9 cellular contexts compared by ENCODE assay signal in the genomic region with DNA sequence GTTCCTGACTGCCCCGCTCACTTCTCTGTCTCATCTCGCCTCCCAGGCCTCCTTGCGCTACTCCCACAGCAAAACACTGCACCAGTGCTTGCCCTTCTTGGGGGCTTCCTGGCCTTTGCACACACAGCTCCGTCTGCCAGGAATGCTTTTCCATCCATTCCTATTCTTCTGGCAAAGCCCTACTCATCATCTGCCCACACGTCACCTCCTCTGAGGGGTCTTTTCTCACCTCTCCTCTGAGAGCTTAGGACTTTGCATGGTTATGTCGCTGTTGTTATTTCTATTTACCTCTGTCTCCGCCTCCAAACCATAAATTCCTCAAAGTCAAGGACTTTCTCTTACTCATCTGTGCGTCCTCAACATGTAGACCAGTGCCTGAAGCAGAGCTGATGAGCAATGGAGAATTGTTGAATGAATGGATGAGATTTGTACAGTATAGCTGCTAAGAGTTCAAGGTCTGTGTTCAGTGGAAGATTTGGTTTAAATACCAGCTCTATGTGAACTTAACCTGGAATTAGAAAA. TPM values are rescaled to one million over a fixed set of nuclear protein-coding genes. Genes with fewer than 3 reads are reported as not detected.
DNase-seq lines count a peak whose midpoint lies in the region; ATAC-seq, FAIRE-seq and TF ChIP-seq lines count a peak whose summit lies in the region.
"Had no signal": no experiment of that assay in that cellular context is flagged by ENCODE, and none has a peak within 500 bp of the region (broad histone marks: within the 10 kb centered on the region; RNA-seq: fewer than 3 reads in every experiment).

No MANE protein-coding gene starts in this region.

- H2AFZ ChIP-seq in HepG2 (ENCODE audit: low read length): no peak overlapping the region

- no TSS peak for BruUV-seq in HepG2 (replicated peaks; lab: Mats Ljungman, UMichigan)

- H3K27ac ChIP-seq in liver (ENCODE audit: low read depth in 1 of 2, low read length in 2 of 2) (peak overlapping the region; percentile 63 to 75), HepG2 (ENCODE audit: extremely low read length, insufficient read depth, low read length) (no peak overlapping the region), aorta (ENCODE audit: low read depth in 1 of 2, low read length in 2 of 2) (peak overlapping the region; percentile 43 to 76)

- H3K36me3 ChIP-seq in liver (ENCODE audit: control insufficient read depth in 4 of 4, insufficient read depth in 3 of 4, low read depth in 1 of 4, low read length in 3 of 4) (no peaks in the 10 kb centered on the region), HepG2 (replicated peaks in 1 of 2; ENCODE audit: control insufficient read depth in 1 of 2, insufficient read depth in 2 of 2, low read length in 2 of 2) (no peaks in the 10 kb centered on the region), aorta (ENCODE audit: control insufficient read depth in 1 of 2, insufficient read depth in 2 of 2, low read length in 1 of 2) (no peaks in the 10 kb centered on the region)

- no peak overlapping the region for H3K4me2 ChIP-seq in HepG2 (ENCODE audit: low read depth, low read length)

- intact Hi-C loops in HepG2 (cut with micrococcal nuclease; ENCODE audit: unreplicated experiment) (no loop called here), aorta (cut with DNase I) (loop anchor here in 1 of 2 donors (2.0 kb wide), 1 partner anchor 28 kb away; no protein-coding TSS in a partner anchor)
- intact Hi-C loops in dendritic cell treated with granulocyte-macrophage colony-stimulating factor and Interleukin-4, amounts not matched to agents 40 ng/mL and 50 ng/mL, for 4 days (cut with micrococcal nuclease): no loop called here

- H3K9me3 Mint-ChIP-seq in dendritic cell treated with granulocyte-macrophage colony-stimulating factor and Interleukin-4, amounts not matched to agents 40 ng/mL and 50 ng/mL, for 4 days: no peaks in the 10 kb centered on the region
- H3K9me3 Mint-ChIP-seq in neural crest cell: no peaks in the 10 kb centered on the region

- peak overlapping the region; percentile 53 for H3K27ac Mint-ChIP-seq in dendritic cell treated with granulocyte-macrophage colony-stimulating factor and Interleukin-4, amounts not matched to agents 40 ng/mL and 50 ng/mL, for 4 days
- peak overlapping the region; percentile 70 for H3K27ac Mint-ChIP-seq in neural crest cell (ENCODE audit: unreplicated experiment)

- peaks cover 77% of the 10 kb centered on the region for H3K4me1 Mint-ChIP-seq in dendritic cell treated with granulocyte-macrophage colony-stimulating factor and Interleukin-4, amounts not matched to agents 40 ng/mL and 50 ng/mL, for 4 days (ENCODE audit: low read depth)
- H3K4me1 Mint-ChIP-seq in neural crest cell: peaks cover 46% of the 10 kb centered on the region

- H3K4me1 ChIP-seq in liver (ENCODE audit: control insufficient read depth in 4 of 4, insufficient read depth in 4 of 4, low read length in 3 of 4) (peaks cover 0 to 5% (median 0%) of the 10 kb centered on the region in 4 donors), HepG2 (ENCODE audit: insufficient read depth, low read length) (peaks cover 26% of the 10 kb centered on the region), aorta (ENCODE audit: control insufficient read depth in 1 of 2, insufficient read depth in 2 of 2, low read length in 2 of 2) (peaks cover 0 to 3% of the 10 kb centered on the region in 2 donors)

- ATAC-seq in HepG2 (no peak), aorta (ENCODE audit: low FRiP score) (no peak), HG03108 (IDR thresholded peaks at IDR 0.05; ENCODE audit: unreplicated experiment) (no peak)

- H3K79me2 ChIP-seq in HepG2 (ENCODE audit: insufficient read depth, low read length): no peaks in the 10 kb centered on the region

- H3K9ac ChIP-seq in liver (ENCODE audit: low read depth in 1 of 2, low read length in 2 of 2) (no peak overlapping the region), HepG2 (ENCODE audit: insufficient read depth, low read depth, low read length) (no peak overlapping the region)

- no peak for TF ChIP-seq POLR2A in HepG2 (IDR thresholded peaks at IDR 0.05; ENCODE audit: insufficient read depth in 1 of 2, low read depth in 2 of 2, low read length in 2 of 2)

- H4K20me1 ChIP-seq in HepG2 (ENCODE audit: insufficient read depth, low read length): no peaks in the 10 kb centered on the region

- FAIRE-seq in HepG2 (lab: Jason Lieb, UNC): no peak

- H3K4me3 ChIP-seq in liver (ENCODE audit: low read depth in 1 of 3, low read length in 3 of 3): no peak overlapping the region
- H3K4me3 ChIP-seq in HepG2 (replicated peaks in 1 of 3; ENCODE audit: insufficient read depth in 1 of 3, low read depth in 2 of 3, low read length in 3 of 3): no peak overlapping the region
- H3K4me3 ChIP-seq in aorta (ENCODE audit: low read length in 2 of 2): no peak overlapping the region

- no peaks in the 10 kb centered on the region for H3K27me3 Mint-ChIP-seq in dendritic cell treated with granulocyte-macrophage colony-stimulating factor and Interleukin-4, amounts not matched to agents 40 ng/mL and 50 ng/mL, for 4 days
- H3K27me3 Mint-ChIP-seq in neural crest cell (ENCODE audit: low read depth): no peaks in the 10 kb centered on the region

- H3K27me3 ChIP-seq in liver (ENCODE audit: control insufficient read depth in 4 of 4, insufficient read depth in 4 of 4, low read length in 3 of 4) (no peaks in the 10 kb centered on the region), HepG2 (ENCODE audit: control insufficient read depth in 1 of 2, insufficient read depth in 2 of 2, low read length in 2 of 2) (peaks cover 0 to 35% of the 10 kb centered on the region in 2 experiments; a peak in 3 of 5 replicates), aorta (ENCODE audit: control insufficient read depth in 1 of 2, insufficient read depth in 2 of 2, low read length in 1 of 2) (no peaks in the 10 kb centered on the region)

- H3K4me3 Mint-ChIP-seq in dendritic cell treated with granulocyte-macrophage colony-stimulating factor and Interleukin-4, amounts not matched to agents 40 ng/mL and 50 ng/mL, for 4 days: no peak overlapping the region
- H3K4me3 Mint-ChIP-seq in neural crest cell: peak overlapping the region; percentile 52

- WGBS in liver: 78% methylated on average over 8 of the region's 8 CpGs
- 19% methylated on average over 8 of the region's 8 CpGs for WGBS in HepG2 (ENCODE audit: low lambda C conversion rate)
- 35 to 39% methylated on average over 8 of the region's 8 CpGs for WGBS in aorta, 2 donors

- TF ChIP-seq CTCF in liver (IDR thresholded peaks at IDR 0.05; ENCODE audit: low read depth, low read length, missing input control): no peak
- no peak for TF ChIP-seq CTCF in HepG2 (CRISPR knock-in tag; IDR thresholded peaks at IDR 0.05)
- no peak for TF ChIP-seq CTCF in neural crest cell (conservative IDR thresholded peaks at IDR 0.05)

- TF ChIP-seq EP300 in HepG2 (IDR thresholded peaks at IDR 0.05; ENCODE audit: low read depth in 2 of 2, low read length in 2 of 2): no peak
- TF ChIP-seq EP300 in HepG2 (CRISPR knock-in tag; IDR thresholded peaks at IDR 0.05; ENCODE audit: borderline replicate concordance): no peak

- TF ChIP-seq RAD21 in liver (IDR thresholded peaks at IDR 0.05): no peak
- TF ChIP-seq RAD21 in HepG2 (CRISPR knock-in tag; IDR thresholded peaks at IDR 0.05): no peak

- no peaks in the 10 kb centered on the region for H3K9me3 ChIP-seq in liver (ENCODE audit: control insufficient read depth in 4 of 4, low read length in 3 of 4)
- no peaks in the 10 kb centered on the region for H3K9me3 ChIP-seq in HepG2 (ENCODE audit: low read length)
- H3K9me3 ChIP-seq in aorta (ENCODE audit: control insufficient read depth, low read length): no peaks in the 10 kb centered on the region

- no peaks in the 10 kb centered on the region for H3K36me3 Mint-ChIP-seq in dendritic cell treated with granulocyte-macrophage colony-stimulating factor and Interleukin-4, amounts not matched to agents 40 ng/mL and 50 ng/mL, for 4 days (ENCODE audit: low read depth)
- H3K36me3 Mint-ChIP-seq in neural crest cell (ENCODE audit: low read depth): no peaks in the 10 kb centered on the region

- in situ Hi-C loops in HepG2 (cut with HindIII; ENCODE audit: extremely low pct_ligation_motif_present, low pct_unique_long_range_greater_than_20kb): loop anchor here (10.0 kb wide), 1 partner anchor 206 kb away; no protein-coding TSS in a partner anchor

- CTCF ChIA-PET in HepG2 (lab: Yijun Ruan, JAX; ENCODE audit: low intra/inter-chr PET ratio, low total read pairs): no interaction called here

- POLR2A ChIA-PET in HepG2 (lab: Yijun Ruan, JAX): no interaction called here

- DNase-seq in HepG2 (ENCODE audit: low spot score): no peak
- no peak for DNase-seq in neural crest cell (ENCODE audit: low read depth, low spot score)
- DNase-seq in aorta: peak in 1 of 2 donors; percentile 89
- DNase-seq in NCI-H2081 treated with DMSO at 0.1 percent for 48 hours (lab: John Stamatoyannopoulos, UW): no peak
- DNase-seq in kidney tubule cell (ENCODE audit: low spot score): no peak
- DNase-seq: OCI-M1 had no signal

RNA-seq across cellular contexts. Expression of a gene that starts 26.4 kb away (rescaled TPM):
- total RNA-seq in liver: 10 to 100 TPM in 1 of 2 donors, 1 to 10 TPM in 1; 4.7 to 52.5 TPM
- 1 to 10 TPM; 3.8 to 4.9 TPM for polyA plus RNA-seq in liver
- 18.3 and 18.7 TPM in 2 replicates for total RNA-seq in HepG2 (2016; rRNA removed; fragmentation: Illumina TruSeq; extraction: Trizol)
- total RNA-seq in HepG2 (2016; cell fraction: cytosol; rRNA removed; fragmentation: Illumina TruSeq; extraction: Trizol; ENCODE audit: low read depth): 2.8 and 3.5 TPM in 2 replicates
- total RNA-seq in HepG2 (2016; cell fraction: insoluble cytoplasmic fraction; rRNA removed; fragmentation: Illumina TruSeq; extraction: Trizol): 15.4 and 19.8 TPM in 2 replicates
- total RNA-seq in HepG2 (2016; cell fraction: membrane; rRNA removed; fragmentation: Illumina TruSeq; extraction: Trizol): 11.7 and 12.9 TPM in 2 replicates
- total RNA-seq in HepG2 (2016; cell fraction: nucleus; rRNA removed; fragmentation: Illumina TruSeq; extraction: Trizol): 11.8 and 13.3 TPM in 2 replicates
- polyA plus RNA-seq in HepG2 (2011; rRNA removed): 13.6 and 16.7 TPM in 2 replicates
- polyA plus RNA-seq in HepG2 (2011; cell fraction: cytosol; rRNA removed): 11.2 and 13.0 TPM in 2 replicates
- 8.6 and 10.6 TPM in 2 replicates for polyA plus RNA-seq in HepG2 (2011; cell fraction: nucleus; rRNA removed)
- polyA plus RNA-seq in HepG2 (2012): 4.4 and 7.3 TPM in 2 replicates
- polyA plus RNA-seq in HepG2 (2016; cell fraction: cytosol; fragmentation: Illumina TruSeq; extraction: Trizol; ENCODE audit: low read depth): 2.1 and 2.2 TPM in 2 replicates
- 18.8 and 19.2 TPM in 2 replicates for polyA plus RNA-seq in HepG2 (2016; cell fraction: insoluble cytoplasmic fraction; fragmentation: Illumina TruSeq; extraction: Trizol; ENCODE audit: low read depth)
- polyA plus RNA-seq in HepG2 (2016; cell fraction: membrane; fragmentation: Illumina TruSeq; extraction: Trizol; ENCODE audit: low read depth): 6.5 and 7.0 TPM in 2 replicates
- polyA plus RNA-seq in HepG2 (2016; cell fraction: nucleus; fragmentation: Illumina TruSeq; extraction: Trizol; ENCODE audit: insufficient read depth, low read depth): 18.0 and 19.6 TPM in 2 replicates
- polyA minus RNA-seq in HepG2 (2011; rRNA and poly(A)+ RNA removed; ENCODE audit: low replicate concordance): 9.6 and 12.5 TPM in 2 replicates
- polyA minus RNA-seq in HepG2 (2011; cell fraction: cytosol; rRNA and poly(A)+ RNA removed): 8.5 and 9.2 TPM in 2 replicates
- 4.9 and 8.8 TPM in 2 replicates for polyA minus RNA-seq in HepG2 (2011; cell fraction: nucleus; rRNA and poly(A)+ RNA removed)
- total RNA-seq in neural crest cell: 16.1 and 18.1 TPM in 2 replicates
- 100 to 1,000 TPM in 1 of 2 donors, 10 to 100 TPM in 1; 51.6 to 302 TPM for total RNA-seq in aorta
- 100 to 1,000 TPM in 1 of 2 donors, 10 to 100 TPM in 1; 36.2 to 117 TPM for polyA plus RNA-seq in aorta

RNA-seq across cellular contexts. Expression of a gene that starts 49.5 kb away (rescaled TPM):
- total RNA-seq in liver: under 1 TPM in 1 of 2 donors, not detected in 1; under 0.01 TPM
- polyA plus RNA-seq in liver: under 1 TPM in 1 of 2 donors, not detected in 1; 0.07 TPM
- total RNA-seq in HepG2 (2016; rRNA removed; fragmentation: Illumina TruSeq; extraction: Trizol): not detected in 2 replicates
- total RNA-seq in HepG2 (2016; cell fraction: cytosol; rRNA removed; fragmentation: Illumina TruSeq; extraction: Trizol; ENCODE audit: low read depth): not detected in 2 replicates
- not detected in 2 replicates for total RNA-seq in HepG2 (2016; cell fraction: insoluble cytoplasmic fraction; rRNA removed; fragmentation: Illumina TruSeq; extraction: Trizol)
- not detected in 2 replicates for total RNA-seq in HepG2 (2016; cell fraction: membrane; rRNA removed; fragmentation: Illumina TruSeq; extraction: Trizol)
- total RNA-seq in HepG2 (2016; cell fraction: nucleus; rRNA removed; fragmentation: Illumina TruSeq; extraction: Trizol): not detected in 2 replicates
- polyA plus RNA-seq in HepG2 (2011; rRNA removed): not detected in 2 replicates
- polyA plus RNA-seq in HepG2 (2011; cell fraction: cytosol; rRNA removed): not detected in 2 replicates
- polyA plus RNA-seq in HepG2 (2011; cell fraction: nucleus; rRNA removed): not detected in 2 replicates
- not detected in 2 replicates for polyA plus RNA-seq in HepG2 (2012)
- not detected in 2 replicates for polyA plus RNA-seq in HepG2 (2016; cell fraction: cytosol; fragmentation: Illumina TruSeq; extraction: Trizol; ENCODE audit: low read depth)
- not detected in 2 replicates for polyA plus RNA-seq in HepG2 (2016; cell fraction: insoluble cytoplasmic fraction; fragmentation: Illumina TruSeq; extraction: Trizol; ENCODE audit: low read depth)
- polyA plus RNA-seq in HepG2 (2016; cell fraction: membrane; fragmentation: Illumina TruSeq; extraction: Trizol; ENCODE audit: low read depth): not detected in 2 replicates
- not detected in 2 replicates for polyA plus RNA-seq in HepG2 (2016; cell fraction: nucleus; fragmentation: Illumina TruSeq; extraction: Trizol; ENCODE audit: insufficient read depth, low read depth)
- 0.16 TPM in 1 of 2 replicates, not detected in the other for polyA minus RNA-seq in HepG2 (2011; rRNA and poly(A)+ RNA removed; ENCODE audit: low replicate concordance)
- polyA minus RNA-seq in HepG2 (2011; cell fraction: cytosol; rRNA and poly(A)+ RNA removed): not detected in 2 replicates
- not detected in 2 replicates for polyA minus RNA-seq in HepG2 (2011; cell fraction: nucleus; rRNA and poly(A)+ RNA removed)
- total RNA-seq in neural crest cell: not detected in 2 replicates
- 1 to 10 TPM; 1.3 to 2.2 TPM for total RNA-seq in aorta
- polyA plus RNA-seq in aorta: 10 to 100 TPM in 1 of 2 donors, under 1 TPM in 1; 0.56 to 16.4 TPM
